ENCODE assay signal across 17 cellular contexts in the genomic region with DNA sequence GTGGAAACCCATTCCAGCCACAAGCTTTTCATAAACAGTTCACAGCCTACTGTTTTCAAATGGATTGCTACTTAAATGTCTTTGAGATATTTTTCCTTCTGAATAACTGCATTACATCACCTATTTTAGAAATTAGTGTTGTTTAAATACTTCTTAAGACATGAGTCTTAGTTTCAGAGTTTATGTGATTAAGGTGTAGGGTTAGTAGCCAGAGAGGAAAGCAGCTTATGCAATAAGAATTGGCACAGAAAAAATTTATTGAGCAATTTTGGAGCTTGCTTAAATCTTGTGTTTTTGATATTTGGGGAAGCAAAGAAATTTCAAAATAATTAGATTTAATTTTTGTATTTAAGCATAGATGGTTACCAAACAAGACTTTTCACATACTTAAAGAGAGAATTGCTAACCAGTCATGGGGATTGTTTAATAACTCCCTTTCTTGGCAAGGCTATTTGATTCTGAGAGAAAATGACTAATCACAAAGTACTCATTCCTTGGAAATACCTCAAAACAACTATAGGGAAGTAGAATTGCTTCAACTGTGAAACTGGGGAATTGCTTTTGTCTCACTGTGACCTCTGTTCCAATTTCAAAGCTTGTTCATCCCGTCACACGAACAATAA.
DNase-seq lines count a peak whose midpoint lies in the region; ATAC-seq, FAIRE-seq and TF ChIP-seq lines count a peak whose summit lies in the region.
"Had no signal": no experiment of that assay in that cellular context is flagged by ENCODE, and none has a peak within 500 bp of the region (broad histone marks: within the 10 kb centered on the region; RNA-seq: fewer than 3 reads in every experiment).

No MANE protein-coding gene starts in this region.

- ATAC-seq in lower lobe of right lung: peak; percentile 56 to 92
- no peak for ATAC-seq in HG03097 (IDR thresholded peaks at IDR 0.05; ENCODE audit: low FRiP score, unreplicated experiment)
- ATAC-seq: heart right ventricle had no signal

- H3K36me3 Mint-ChIP-seq in CD4-positive, alpha-beta memory T cell: no peaks in the 10 kb centered on the region

- H3K27me3 ChIP-seq in lower lobe of right lung (ENCODE audit: low read depth): no peaks in the 10 kb centered on the region
- H3K27me3 ChIP-seq in CD4-positive, alpha-beta memory T cell (ENCODE audit: insufficient read depth, low read length): no peaks in the 10 kb centered on the region
- H3K27me3 ChIP-seq: heart right ventricle, testis had no signal

- TF ChIP-seq POLR2A in H54 (IDR thresholded peaks at IDR 0.05; ENCODE audit: low read depth, low read length): no peak

- POLR2A ChIA-PET in CD4-positive, alpha-beta memory T cell (lab: Charles Lee; ENCODE audit: partially characterized antibody): no interaction called here

- no peak overlapping the region for H3K4me3 Mint-ChIP-seq in CD4-positive, alpha-beta memory T cell

- H3K4me1 ChIP-seq in lower lobe of right lung: peaks cover 11% of the 10 kb centered on the region
- H3K4me1 ChIP-seq in CD4-positive, alpha-beta memory T cell (ENCODE audit: insufficient read depth, low read length): no peaks in the 10 kb centered on the region
- H3K4me1 ChIP-seq: testis had no signal

- H3K36me3 ChIP-seq in lower lobe of right lung: no peaks in the 10 kb centered on the region
- no peaks in the 10 kb centered on the region for H3K36me3 ChIP-seq in CD4-positive, alpha-beta memory T cell (ENCODE audit: insufficient read depth, low read length)
- H3K36me3 ChIP-seq: heart right ventricle had no signal

- H3K9me3 ChIP-seq in lower lobe of right lung: no peaks in the 10 kb centered on the region
- H3K9me3 ChIP-seq in CD4-positive, alpha-beta memory T cell (ENCODE audit: control insufficient read depth in 1 of 2, low read length in 2 of 2): no peaks in the 10 kb centered on the region
- H3K9me3 ChIP-seq: heart right ventricle, testis had no signal

- H3K27ac Mint-ChIP-seq in CD4-positive, alpha-beta memory T cell: no peak overlapping the region

- no peak for FAIRE-seq in H54 (lab: Jason Lieb, UNC)
- FAIRE-seq: kidney had no signal

- intact Hi-C loops in lower lobe of right lung (cut with DNase I): no loop called here
- intact Hi-C loops in CD4-positive, alpha-beta memory T cell (cut with micrococcal nuclease): no loop called here

- peak; percentile 2 for DNase-seq in H54 (ENCODE audit: insufficient read length, low spot score)
- DNase-seq in RPMI7951 (ENCODE audit: low read depth): peak; percentile 3
- DNase-seq in dedifferentiated amniotic fluid mesenchymal stem cell (ENCODE audit: extremely low spot score): peak; percentile 30
- no peak for DNase-seq in lower lobe of right lung
- DNase-seq in NCI-H2171 (lab: John Stamatoyannopoulos, UW): no peak
- DNase-seq in CD4-positive, alpha-beta memory T cell: no peak
- DNase-seq in DMS153 treated with DMSO at 0.1 percent for 48 hours (lab: John Stamatoyannopoulos, UW; ENCODE audit: unreplicated experiment): no peak
- DNase-seq: activated CD8-positive, alpha-beta memory T cell treated with anti-CD3 and anti-CD28 coated beads for 24 hours; activated effector memory CD4-positive, alpha-beta T cell treated with anti-CD3 and anti-CD28 coated beads, Interleukin-2, amount 50 U/mL, for 16 hours; effector memory CD4-positive, alpha-beta T cell; heart right ventricle; KG1; kidney; NCI-H2029; testis had no signal

- H3K9me3 Mint-ChIP-seq in CD4-positive, alpha-beta memory T cell: peaks cover 0 to 19% (median 5%) of the 10 kb centered on the region in 8 donors

- CTCF ChIA-PET in CD4-positive, alpha-beta memory T cell (lab: Charles Lee; ENCODE audit: partially characterized antibody): no interaction called here

- TF ChIP-seq CTCF in lower lobe of right lung (IDR thresholded peaks at IDR 0.05): no peak

- H3K4me3 ChIP-seq in lower lobe of right lung: no peak overlapping the region
- no peak overlapping the region for H3K4me3 ChIP-seq in CD4-positive, alpha-beta memory T cell (ENCODE audit: low read length in 2 of 2)
- H3K4me3 ChIP-seq: heart right ventricle, testis had no signal

- no peak overlapping the region for H3K27ac ChIP-seq in lower lobe of right lung
- H3K27ac ChIP-seq in CD4-positive, alpha-beta memory T cell (ENCODE audit: low read depth, low read length): no peak overlapping the region
- H3K27ac ChIP-seq: testis, VCaP had no signal

- H3K27me3 Mint-ChIP-seq in CD4-positive, alpha-beta memory T cell: no peaks in the 10 kb centered on the region

- no peaks in the 10 kb centered on the region for H3K4me1 Mint-ChIP-seq in CD4-positive, alpha-beta memory T cell

Comparison
In these comparisons a context has a peak if more than half of its experiments do, and no peak if none do; other contexts are left out.
1. DNase-seq: peak in H54 (single experiment), RPMI7951 (single experiment) and dedifferentiated amniotic fluid mesenchymal stem cell (single experiment); none in lower lobe of right lung (single experiment), NCI-H2171 (single experiment), CD4-positive, alpha-beta memory T cell (0 of 5) and DMS153 treated with DMSO at 0.1 percent for 48 hours (single experiment).